Comparison of ENCODE assay signal across 11 cellular contexts in the genomic region with DNA sequence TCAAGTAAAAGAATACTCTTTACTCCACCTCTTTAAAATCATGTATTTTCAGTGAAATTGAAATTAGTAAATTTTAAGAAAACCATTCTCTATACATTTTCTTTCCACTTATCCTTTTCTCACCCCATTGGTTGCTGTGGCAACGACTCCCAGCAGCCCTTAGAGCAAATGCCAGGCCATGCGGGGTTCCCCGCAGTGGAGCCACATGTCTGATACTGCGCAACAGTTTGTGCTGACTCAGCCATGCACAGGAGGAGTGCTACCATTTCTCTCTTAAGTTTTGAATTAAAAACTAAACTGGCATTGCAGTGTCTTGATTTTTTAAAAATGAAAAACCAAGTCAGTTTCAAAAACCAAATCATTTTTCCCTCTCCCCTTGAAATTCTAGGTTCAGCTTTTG.
DNase-seq lines count a peak whose midpoint lies in the region; ATAC-seq lines count a peak whose summit lies in the region.
"Had no signal": no experiment of that assay in that cellular context is flagged by ENCODE, and none has a peak within 500 bp of the region (broad histone marks: within the 10 kb centered on the region; RNA-seq: fewer than 3 reads in every experiment).

No MANE protein-coding gene starts in this region.

- H3K9me3 Mint-ChIP-seq in T-cell = no peaks in the 10 kb centered on the region
- H3K9me3 Mint-ChIP-seq: CD4-positive, alpha-beta memory T cell had no signal

- H3K27ac Mint-ChIP-seq in T-cell = no peak overlapping the region
- H3K27ac Mint-ChIP-seq: CD4-positive, alpha-beta memory T cell had no signal

- H3K27me3 Mint-ChIP-seq in T-cell = no peaks in the 10 kb centered on the region
- H3K27me3 Mint-ChIP-seq: CD4-positive, alpha-beta memory T cell; progenitor cell of endocrine pancreas had no signal

- CTCF ChIA-PET in T-cell (lab: Charles Lee) = no interaction called here

- H3K9me3 ChIP-seq in HUES6 (ENCODE audit: control insufficient read depth, insufficient read depth, low read depth, low read length) = no peaks in the 10 kb centered on the region

- H3K4me3 ChIP-seq in HUES6 (ENCODE audit: low read depth, low read length) = no peak overlapping the region

- no peaks in the 10 kb centered on the region for H3K27me3 ChIP-seq in HUES6 (ENCODE audit: control insufficient read depth, insufficient read depth, low read length)

- peaks cover 0 to 7% (median 2%) of the 10 kb centered on the region in 3 donors for H3K4me1 Mint-ChIP-seq in T-cell

- DNase-seq in Daoy (ENCODE audit: low read depth) (peak; percentile 7), cerebellar cortex (ENCODE audit: low spot score) (peak; percentile 94), myocyte (ENCODE audit: low read depth) (peak; percentile 16), T-cell (no peak)
- DNase-seq: activated CD8-positive, alpha-beta memory T cell treated with anti-CD3 and anti-CD28 coated beads, Interleukin-2, amount 50 U/mL, for 48 hours; CD4-positive, alpha-beta memory T cell; MM.1S had no signal

- ATAC-seq in GM19463 (IDR thresholded peaks at IDR 0.05; ENCODE audit: unreplicated experiment) (no peak), HG02588 (IDR thresholded peaks at IDR 0.05; ENCODE audit: unreplicated experiment) (no peak), T-cell (replicated peaks in 1 of 4) (no peak)

- H3K36me3 ChIP-seq in HUES6 (ENCODE audit: control insufficient read depth, insufficient read depth, low read length) = no peaks in the 10 kb centered on the region

- H3K27ac ChIP-seq in HUES6 (ENCODE audit: low read depth, low read length) = 0 out of 2 replicates have a peak overlapping the region, but pooled peaks have one; percentile 26

- no peak overlapping the region for H3K9ac ChIP-seq in HUES6 (ENCODE audit: low read length)

- POLR2A ChIA-PET in T-cell (lab: Charles Lee) = no interaction called here

- H3K4me3 Mint-ChIP-seq in T-cell = no peak overlapping the region
- H3K4me3 Mint-ChIP-seq: CD4-positive, alpha-beta memory T cell had no signal

- H3K4me1 ChIP-seq in HUES6 (ENCODE audit: control insufficient read depth, insufficient read depth, low read length) = peaks cover 10% of the 10 kb centered on the region

- peaks cover 9% of the 10 kb centered on the region for H3K36me3 Mint-ChIP-seq in T-cell

Comparison
In these comparisons a context has a peak if more than half of its experiments do, and no peak if none do; other contexts are left out.
1. DNase-seq: peak in Daoy (single experiment), cerebellar cortex (single experiment) and myocyte (single experiment); none in T-cell (0 of 34).